9 cellular contexts compared by ENCODE assay signal in genomic region chr20:25389381-25389857, GRCh38. TPM values are rescaled to one million over a fixed set of nuclear protein-coding genes. Genes with fewer than 3 reads are reported as not detected.
DNase-seq lines count a peak whose midpoint lies in the region; ATAC-seq, FAIRE-seq and TF ChIP-seq lines count a peak whose summit lies in the region.
"Had no signal": no experiment of that assay in that cellular context is flagged by ENCODE, and none has a peak within 500 bp of the region (broad histone marks: within the 10 kb centered on the region; RNA-seq: fewer than 3 reads in every experiment).

No MANE protein-coding gene starts in this region.

- peaks cover 8% of the 10 kb centered on the region for H3K36me3 Mint-ChIP-seq in activated CD4-positive, alpha-beta T cell treated with anti-CD3 and anti-CD28 coated beads for 36 hours (ENCODE audit: low read depth)
- H3K36me3 Mint-ChIP-seq in brain, result peaks cover 27% of the 10 kb centered on the region

- intact Hi-C loops in activated CD4-positive, alpha-beta T cell treated with anti-CD3 and anti-CD28 coated beads for 36 hours (cut with DNase I, micrococcal nuclease), result no loop called here

- peaks cover 9% of the 10 kb centered on the region for H4K20me1 ChIP-seq in Loucy (ENCODE audit: insufficient read depth, low read length, poor library complexity, severe bottlenecking)

- H3K9ac ChIP-seq in Loucy (ENCODE audit: low read depth, low read length, poor library complexity, severe bottlenecking) (peak overlapping the region; percentile 83), liver (ENCODE audit: low read depth in 1 of 2, low read length in 2 of 2) (no peak overlapping the region)

- H3K27ac ChIP-seq in liver (ENCODE audit: low read depth in 1 of 2, low read length in 2 of 2) (no peak overlapping the region), thymus (ENCODE audit: low read depth) (no peak overlapping the region)

- POLR2A ChIA-PET in activated CD4-positive, alpha-beta T cell treated with anti-CD3 and anti-CD28 coated beads for 36 hours (lab: Charles Lee), result no interaction called here

- H3K9me3 ChIP-seq in Loucy (ENCODE audit: insufficient read depth, low read depth, low read length) (no peaks in the 10 kb centered on the region), liver (ENCODE audit: control insufficient read depth in 4 of 4, low read length in 3 of 4) (no peaks in the 10 kb centered on the region), thymus (ENCODE audit: control insufficient read depth) (no peaks in the 10 kb centered on the region)

- 30% methylated on average over 19 of the region's 19 CpGs for WGBS in liver
- WGBS in thymus, result 26% methylated on average over 19 of the region's 19 CpGs

- peak overlapping the region; percentile 79 for H3K4me3 Mint-ChIP-seq in activated CD4-positive, alpha-beta T cell treated with anti-CD3 and anti-CD28 coated beads for 36 hours
- peak overlapping the region; percentile 91 to 98 (median 93) for H3K4me3 Mint-ChIP-seq in brain

- peak overlapping the region; percentile 78; the same call in 1 of the 2 replicates for H2AFZ ChIP-seq in Loucy (ENCODE audit: low read length)

- H3F3A ChIP-seq in Loucy (ENCODE audit: low read depth), result no peaks in the 10 kb centered on the region

- H3K27ac Mint-ChIP-seq in activated CD4-positive, alpha-beta T cell treated with anti-CD3 and anti-CD28 coated beads for 36 hours, result peak overlapping the region; percentile 42
- H3K27ac Mint-ChIP-seq in brain, result peak overlapping the region; percentile 87 to 96 (median 93)

- H3K36me3 ChIP-seq in Loucy (ENCODE audit: insufficient read depth, low read length), result no peaks in the 10 kb centered on the region
- no peaks in the 10 kb centered on the region for H3K36me3 ChIP-seq in liver (ENCODE audit: control insufficient read depth in 4 of 4, insufficient read depth in 3 of 4, low read depth in 1 of 4, low read length in 3 of 4)
- no peaks in the 10 kb centered on the region for H3K36me3 ChIP-seq in thymus (ENCODE audit: control insufficient read depth, insufficient read depth)

- ATAC-seq in activated CD4-positive, alpha-beta T cell treated with anti-CD3 and anti-CD28 coated beads for 36 hours, result no peak
- ATAC-seq in HG02973 (IDR thresholded peaks at IDR 0.05; ENCODE audit: unreplicated experiment), result no peak

- peaks cover 52% of the 10 kb centered on the region for H3K79me2 ChIP-seq in Loucy (ENCODE audit: insufficient read depth, low read length)

- FAIRE-seq in HTR-8/SVneo (lab: Jason Lieb, UNC), result no peak
- FAIRE-seq: islet of Langerhans had no signal

- H3K4me3 ChIP-seq in Loucy (ENCODE audit: low read length, poor library complexity, severe bottlenecking), result peak overlapping the region; percentile 90
- H3K4me3 ChIP-seq in liver (ENCODE audit: low read depth in 1 of 3, low read length in 3 of 3), result peak overlapping the region; percentile 64 to 78 (median 76)
- peak overlapping the region; percentile 87 for H3K4me3 ChIP-seq in thymus (ENCODE audit: low read length)

- H3K4me1 Mint-ChIP-seq in activated CD4-positive, alpha-beta T cell treated with anti-CD3 and anti-CD28 coated beads for 36 hours, result peaks cover 12% of the 10 kb centered on the region
- peaks cover 19% of the 10 kb centered on the region for H3K4me1 Mint-ChIP-seq in brain

- H3K4me1 ChIP-seq in Loucy (ENCODE audit: insufficient read depth, low read length, poor library complexity, severe bottlenecking) (peaks cover 20% of the 10 kb centered on the region), liver (ENCODE audit: control insufficient read depth in 4 of 4, insufficient read depth in 4 of 4, low read length in 3 of 4) (peaks cover 0 to 7% (median 1%) of the 10 kb centered on the region in 4 donors), thymus (ENCODE audit: control insufficient read depth, insufficient read depth, low read length) (peaks cover 13% of the 10 kb centered on the region)

- H3K27me3 ChIP-seq in Loucy (ENCODE audit: insufficient read depth, low read length, poor library complexity, severe bottlenecking), result no peaks in the 10 kb centered on the region
- H3K27me3 ChIP-seq in liver (ENCODE audit: control insufficient read depth in 4 of 4, insufficient read depth in 4 of 4, low read length in 3 of 4), result no peaks in the 10 kb centered on the region
- H3K27me3 ChIP-seq in thymus (ENCODE audit: control insufficient read depth, insufficient read depth), result no peaks in the 10 kb centered on the region

- H3K4me2 ChIP-seq in Loucy (ENCODE audit: low read depth, low read length, poor library complexity, severe bottlenecking), result peak overlapping the region; percentile 85

- no peaks in the 10 kb centered on the region for H3K9me2 ChIP-seq in Loucy (replicated peaks; ENCODE audit: low read depth, low read length)

- no peaks in the 10 kb centered on the region for H3K27me3 Mint-ChIP-seq in activated CD4-positive, alpha-beta T cell treated with anti-CD3 and anti-CD28 coated beads for 36 hours
- peaks cover 3% of the 10 kb centered on the region for H3K27me3 Mint-ChIP-seq in brain

- no peaks in the 10 kb centered on the region for H3K9me3 Mint-ChIP-seq in activated CD4-positive, alpha-beta T cell treated with anti-CD3 and anti-CD28 coated beads for 36 hours (ENCODE audit: low read depth)
- H3K9me3 Mint-ChIP-seq in brain, result peaks cover 0 to 9% (median 0%) of the 10 kb centered on the region in 5 experiments

- TF ChIP-seq CTCF in Loucy (conservative IDR thresholded peaks at IDR 0.05; ENCODE audit: low read length) (no peak), brain (conservative IDR thresholded peaks at IDR 0.05) (no peak), liver (IDR thresholded peaks at IDR 0.05; ENCODE audit: low read depth, low read length, missing input control) (no peak)

- CTCF ChIA-PET in activated CD4-positive, alpha-beta T cell treated with anti-CD3 and anti-CD28 coated beads for 36 hours (lab: Charles Lee), result no interaction called here

- no peak for DNase-seq in activated CD4-positive, alpha-beta T cell treated with anti-CD3 and anti-CD28 coated beads for 36 hours
- DNase-seq in activated CD4-positive, alpha-beta T cell treated with anti-CD3 and anti-CD28 coated beads for 1 hour, result no peak
- no peak for DNase-seq in HTR-8/SVneo (ENCODE audit: insufficient read length, low spot score)

- no peak for TF ChIP-seq RAD21 in liver (IDR thresholded peaks at IDR 0.05)

TF ChIP-seq in liver, 16 proteins besides CTCF, POLR2A, EP300 and RAD21 (continues in another document):
- TF ChIP-seq REST (IDR thresholded peaks at IDR 0.05) (no peak), MAX (IDR thresholded peaks at IDR 0.05) (no peak), NR2F2 (IDR thresholded peaks at IDR 0.05) (no peak), SP1 (IDR thresholded peaks at IDR 0.05) (no peak), RXRA (IDR thresholded peaks at IDR 0.05) (no peak), JUND (IDR thresholded peaks at IDR 0.05) (no peak), FOXA2 (IDR thresholded peaks at IDR 0.05) (no peak), TAF1 (conservative IDR thresholded peaks at IDR 0.05) (no peak), HNF4A (conservative IDR thresholded peaks at IDR 0.05) (no peak), EGR1 (IDR thresholded peaks at IDR 0.05; ENCODE audit: low read depth in 2 of 2) (no peak), HNF4G (IDR thresholded peaks at IDR 0.05) (no peak)

RNA-seq across cellular contexts. Expression of gene ABHD12, which starts 1.2 kb away (rescaled TPM):
- 10 to 100 TPM; 17.4 to 18.7 TPM for total RNA-seq in activated CD4-positive, alpha-beta T cell treated with anti-CD3 and anti-CD28 coated beads for 36 hours
- polyA plus RNA-seq in brain (ENCODE audit: insufficient read depth, low read depth, low replicate concordance), result 102 TPM
- total RNA-seq in liver, result 10 to 100 TPM; 11.1 to 13.3 TPM
- polyA plus RNA-seq in liver, result 10 to 100 TPM; 12.4 to 15.4 TPM
- polyA plus RNA-seq in thymus, result 28.8 TPM

RNA-seq across cellular contexts. Expression of gene GINS1, which starts 18.1 kb away (rescaled TPM):
- total RNA-seq in activated CD4-positive, alpha-beta T cell treated with anti-CD3 and anti-CD28 coated beads for 36 hours, result 10 to 100 TPM; 24.6 to 32.7 TPM
- polyA plus RNA-seq in brain (ENCODE audit: insufficient read depth, low read depth, low replicate concordance) (10.2 TPM), liver (under 1 TPM; 0.17 to 0.70 TPM), thymus (1.8 TPM)
- total RNA-seq in liver, result 10 to 100 TPM in 1 of 2 donors, under 1 TPM in 1; 0.25 to 11.4 TPM
